Comparison of ENCODE assay signal across 7 cellular contexts in genomic region chr1:93755251-93755715, GRCh38.
A peak's percentile ranks its signal among the peaks of the same experiment; 100 is the strongest.
DNase-seq lines count a peak whose midpoint lies in the region; FAIRE-seq and TF ChIP-seq lines count a peak whose summit lies in the region.
"Not testable (repeated sequence)": the region's sequence is repeated elsewhere in the genome, so short reads cannot be mapped to it uniquely, and the experiment has no call there.

No MANE protein-coding gene starts in this region.

- in situ Hi-C loops in GM23248 (cut with MboI): not testable (repeated sequence)

- not testable (repeated sequence) for H4K20me1 ChIP-seq in GM23248 (ENCODE audit: insufficient read depth); astrocyte (ENCODE audit: insufficient read depth, low read length); keratinocyte (ENCODE audit: control insufficient read depth, extremely low read depth, insufficient read depth, low read length); smooth muscle cell (ENCODE audit: low read depth)

- H3K9me3 ChIP-seq in GM23248 (ENCODE audit: low read depth); SJSA1 (replicated peaks); astrocyte (ENCODE audit: insufficient read depth, low read depth, low read length); keratinocyte (ENCODE audit: control insufficient read depth, low read depth, low read length); smooth muscle cell (replicated peaks; ENCODE audit: low read depth): not testable (repeated sequence)

- peak; percentile 36 for DNase-seq in GM23248
- DNase-seq in LNCaP clone FGC (ENCODE audit: low read depth): peak; percentile 57
- not testable (repeated sequence) for DNase-seq in SJSA1 (ENCODE audit: low read depth in 1 of 2, low spot score in 2 of 2); astrocyte (ENCODE audit: low read depth); smooth muscle cell (lab: John Stamatoyannopoulos, UW; ENCODE audit: unreplicated experiment)
- peak; percentile 77 for DNase-seq in epithelial cell of esophagus (ENCODE audit: low read depth)
- peak; percentile 69 for DNase-seq in keratinocyte (ENCODE audit: low read depth, low spot score)

- not testable (repeated sequence) for H3K27me3 Mint-ChIP-seq in astrocyte (ENCODE audit: low read depth, unreplicated experiment)

- TF ChIP-seq CTCF in LNCaP clone FGC (IDR thresholded peaks at IDR 0.05; ENCODE audit: control insufficient read depth, extremely low read depth, insufficient read depth); astrocyte (IDR thresholded peaks at IDR 0.05; ENCODE audit: insufficient read depth, low read depth, low read length); epithelial cell of esophagus (IDR thresholded peaks at IDR 0.05; ENCODE audit: insufficient read depth, low read depth, low read length, missing control alignments); keratinocyte (optimal IDR thresholded peaks at IDR 0.05 in 1 of 3, IDR thresholded peaks at IDR 0.05 in 1 of 3, conservative IDR thresholded peaks at IDR 0.05 in 1 of 3; ENCODE audit: extremely low read depth in 1 of 3, insufficient read depth in 2 of 3, low read length in 3 of 3); smooth muscle cell (IDR thresholded peaks at IDR 0.05; ENCODE audit: borderline replicate concordance, insufficient read depth, poor library complexity, severe bottlenecking): not testable (repeated sequence)

- not testable (repeated sequence) for H3K9me1 ChIP-seq in keratinocyte (ENCODE audit: control insufficient read depth, extremely low read depth, insufficient read depth, low read length)

- not testable (repeated sequence) for H3K36me3 ChIP-seq in GM23248 (ENCODE audit: low read depth); SJSA1; astrocyte (ENCODE audit: insufficient read depth, low read length); keratinocyte (ENCODE audit: control insufficient read depth in 2 of 2, extremely low read depth in 1 of 2, insufficient read depth in 2 of 2, low read length in 2 of 2); smooth muscle cell (ENCODE audit: low read depth)

- peaks cover 37% of the 10 kb centered on the region for H3F3A ChIP-seq in GM23248 (ENCODE audit: insufficient read depth)
- H3F3A ChIP-seq in smooth muscle cell (ENCODE audit: low read depth): not testable (repeated sequence)

- not testable (repeated sequence) for H3K4me3 Mint-ChIP-seq in astrocyte (ENCODE audit: unreplicated experiment)

- not testable (repeated sequence) for H3K9ac ChIP-seq in GM23248; astrocyte (ENCODE audit: low read length); keratinocyte (ENCODE audit: control insufficient read depth, extremely low read depth, insufficient read depth, low read length); smooth muscle cell (ENCODE audit: low read depth)

- not testable (repeated sequence) for H2AFZ ChIP-seq in GM23248; astrocyte (ENCODE audit: low read depth, low read length); keratinocyte (ENCODE audit: control insufficient read depth, low read length); smooth muscle cell (ENCODE audit: low read depth)

- not testable (repeated sequence) for H3K79me2 ChIP-seq in GM23248 (ENCODE audit: insufficient read depth); astrocyte (ENCODE audit: insufficient read depth, low read length); keratinocyte (ENCODE audit: control insufficient read depth, insufficient read depth, low read length); smooth muscle cell (ENCODE audit: low read depth)

- H3K27me3 ChIP-seq in GM23248 (replicated peaks; ENCODE audit: insufficient read depth); SJSA1 (replicated peaks); astrocyte (ENCODE audit: insufficient read depth, low read length); keratinocyte (ENCODE audit: control insufficient read depth, extremely low read depth, insufficient read depth, low read length); smooth muscle cell (ENCODE audit: low read depth): not testable (repeated sequence)

- not testable (repeated sequence) for FAIRE-seq in astrocyte (lab: Jason Lieb, UNC); keratinocyte (lab: Jason Lieb, UNC)

- H3K36me3 Mint-ChIP-seq in astrocyte (ENCODE audit: low read depth, unreplicated experiment): not testable (repeated sequence)

- H3K27ac ChIP-seq in GM23248: peak overlapping the region; percentile 85
- peak overlapping the region; percentile 88 for H3K27ac ChIP-seq in SJSA1
- peak overlapping the region; percentile 89 for H3K27ac ChIP-seq in astrocyte (ENCODE audit: low read depth, low read length)
- peak overlapping the region; percentile 85 for H3K27ac ChIP-seq in keratinocyte (ENCODE audit: control insufficient read depth, insufficient read depth, low read length)
- peak overlapping the region; percentile 96 for H3K27ac ChIP-seq in smooth muscle cell (ENCODE audit: low read depth)

- peak overlapping the region; percentile 27 for H3K4me2 ChIP-seq in GM23248 (ENCODE audit: unreplicated experiment)
- not testable (repeated sequence) for H3K4me2 ChIP-seq in astrocyte (ENCODE audit: low read length); smooth muscle cell
- H3K4me2 ChIP-seq in keratinocyte (ENCODE audit: control insufficient read depth, extremely low read depth, insufficient read depth, low read depth, low read length): peak overlapping the region; percentile 42

- H3K9me2 ChIP-seq in GM23248 (ENCODE audit: insufficient read depth): not testable (repeated sequence)

- peaks cover 39% of the 10 kb centered on the region for H3K4me1 Mint-ChIP-seq in astrocyte (ENCODE audit: low read depth, unreplicated experiment)

- not testable (repeated sequence) for H3K4me3 ChIP-seq in GM23248; LNCaP clone FGC (ENCODE audit: low read depth, low read length); SJSA1; astrocyte (ENCODE audit: insufficient read depth, low read depth, low read length); epithelial cell of esophagus (ENCODE audit: low read length); keratinocyte (ENCODE audit: control insufficient read depth in 2 of 3, extremely low read depth in 1 of 3, insufficient read depth in 2 of 3, low read depth in 1 of 3, low read length in 3 of 3); smooth muscle cell

- H3K27ac Mint-ChIP-seq in astrocyte (ENCODE audit: unreplicated experiment): not testable (repeated sequence)

- H3K4me1 ChIP-seq in GM23248 (ENCODE audit: insufficient read depth) (peaks cover 54% of the 10 kb centered on the region), SJSA1 (replicated peaks) (peaks cover 47% of the 10 kb centered on the region), astrocyte (ENCODE audit: insufficient read depth, low read length) (peaks cover 24% of the 10 kb centered on the region), keratinocyte (ENCODE audit: control insufficient read depth, extremely low read depth, insufficient read depth, low read length) (peaks cover 41% of the 10 kb centered on the region), smooth muscle cell (ENCODE audit: low read depth) (peaks cover 13% of the 10 kb centered on the region)

- H3K9me3 Mint-ChIP-seq in astrocyte (ENCODE audit: unreplicated experiment): not testable (repeated sequence)

- dilution Hi-C loops in keratinocyte (cut with MboI; ENCODE audit: extremely low pct_ligation_motif_present, low sequenced_read_pairs): not testable (repeated sequence)
